In the genomic region with DNA sequence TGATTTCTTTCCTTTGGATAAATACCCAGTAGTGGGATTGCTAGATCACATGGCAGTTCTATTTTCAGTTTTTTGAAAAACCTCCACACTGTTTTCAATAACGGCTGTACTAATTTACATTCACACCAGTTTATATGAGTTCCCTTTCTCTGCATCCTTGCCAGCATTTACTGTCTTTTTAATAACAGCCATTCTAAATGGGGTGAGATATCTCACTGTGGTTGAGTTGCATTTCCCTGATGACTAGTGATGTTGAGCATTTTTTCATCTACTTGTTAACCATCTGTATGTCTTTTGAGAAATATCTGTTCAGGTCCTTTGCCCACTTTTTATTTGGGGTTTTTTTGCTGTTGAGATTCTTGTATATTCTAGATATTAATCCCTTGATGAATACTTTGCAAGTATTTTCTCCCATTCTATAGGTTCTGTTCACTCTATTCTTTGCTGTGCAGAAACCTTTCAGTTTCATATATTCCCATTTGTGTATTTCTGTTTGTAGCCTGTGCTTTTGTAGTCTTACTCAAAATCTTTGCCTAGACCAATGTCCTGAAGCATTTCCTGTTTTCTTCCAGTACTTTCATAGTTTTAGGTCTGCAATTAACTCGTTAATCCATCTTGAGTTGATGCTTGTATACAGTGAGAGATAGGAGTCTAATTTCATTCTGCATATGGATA, we compare ENCODE assay signal across 18 cellular contexts. TPM values are rescaled to one million over a fixed set of nuclear protein-coding genes. Genes with fewer than 3 reads are reported as not detected.
A peak's percentile ranks its signal among the peaks of the same experiment; 100 is the strongest.
DNase-seq lines count a peak whose midpoint lies in the region; ATAC-seq and TF ChIP-seq lines count a peak whose summit lies in the region.
"Had no signal": no experiment of that assay in that cellular context is flagged by ENCODE, and none has a peak within 500 bp of the region (broad histone marks: within the 10 kb centered on the region; RNA-seq: fewer than 3 reads in every experiment).

No MANE protein-coding gene starts in this region.

- no peaks in the 10 kb centered on the region for H3K27me3 Mint-ChIP-seq in activated T-cell treated with anti-CD3 and anti-CD28 coated beads, Interleukin-2, amount 50 U/mL, for 24 hours
- no peaks in the 10 kb centered on the region for H3K27me3 Mint-ChIP-seq in activated T-cell treated with anti-CD3 and anti-CD28 coated beads, Interleukin-2, amount 50 U/mL, for 4 hours (ENCODE audit: low read depth)
- no peaks in the 10 kb centered on the region for H3K27me3 Mint-ChIP-seq in T-cell
- H3K27me3 Mint-ChIP-seq in central memory CD8-positive, alpha-beta T cell, result no peaks in the 10 kb centered on the region

- CTCF ChIA-PET in T-cell (lab: Charles Lee), result no interaction called here
- CTCF ChIA-PET in PC-9 (lab: Charles Lee), result no interaction called here

- no peaks in the 10 kb centered on the region for H3K4me1 ChIP-seq in PC-9 (replicated peaks; ENCODE audit: insufficient read depth)
- H3K4me1 ChIP-seq: Caco-2 had no signal

- ATAC-seq in activated T-cell treated with anti-CD3 and anti-CD28 coated beads, Interleukin-2, amount 50 U/mL, for 4 hours, result no peak
- peak in 1 of 4 experiments; percentile 26 for ATAC-seq in T-cell (replicated peaks in 1 of 4)
- peak; percentile 97 for ATAC-seq in central memory CD8-positive, alpha-beta T cell (replicated peaks; ENCODE audit: extremely low read depth, poor library complexity, severe bottlenecking)
- ATAC-seq: HepG2 had no signal

- H3K27me3 ChIP-seq in PC-9 (ENCODE audit: insufficient read depth, low read depth), result no peaks in the 10 kb centered on the region

- intact Hi-C loops in PC-9 (cut with micrococcal nuclease; ENCODE audit: unreplicated experiment), result no loop called here

- no peak for DNase-seq in activated T-cell treated with anti-CD3 and anti-CD28 coated beads, Interleukin-2, amount 50 U/mL, for 24 hours
- no peak for DNase-seq in activated T-cell treated with anti-CD3 and anti-CD28 coated beads, Interleukin-2, amount 50 U/mL, for 4 hours
- DNase-seq in T-cell (no peak), amniotic stem cell (lab: John Stamatoyannopoulos, UW) (no peak), NCI-H1092 treated with DMSO at 0.1 percent for 48 hours (lab: John Stamatoyannopoulos, UW) (no peak), PC-9 (no peak)
- DNase-seq in central memory CD8-positive, alpha-beta T cell (ENCODE audit: low spot score in 2 of 2), result no peak
- DNase-seq: C1 segment of cervical spinal cord, Caco-2, DMS153, KG1, NCI-H1092, NCI-H2081 treated with DMSO at 0.1 percent for 48 hours, NCI-H510A treated with DMSO at 0.1 percent for 48 hours, NCI-H82 had no signal

- peak overlapping the region; percentile 37 for H3K27ac Mint-ChIP-seq in activated T-cell treated with anti-CD3 and anti-CD28 coated beads, Interleukin-2, amount 50 U/mL, for 24 hours
- peak overlapping the region; percentile 54 to 56 for H3K27ac Mint-ChIP-seq in T-cell
- peak overlapping the region; percentile 86 for H3K27ac Mint-ChIP-seq in central memory CD8-positive, alpha-beta T cell (ENCODE audit: low read depth)

- no peaks in the 10 kb centered on the region for H3K9me3 ChIP-seq in PC-9 (ENCODE audit: insufficient read depth, low read depth)
- H3K9me3 ChIP-seq: Caco-2 had no signal

- no peak overlapping the region for H2AFZ ChIP-seq in PC-9

- peaks cover 26% of the 10 kb centered on the region for H3K4me1 Mint-ChIP-seq in activated T-cell treated with anti-CD3 and anti-CD28 coated beads, Interleukin-2, amount 50 U/mL, for 24 hours (ENCODE audit: low read depth)
- H3K4me1 Mint-ChIP-seq in activated T-cell treated with anti-CD3 and anti-CD28 coated beads, Interleukin-2, amount 50 U/mL, for 4 hours (ENCODE audit: low read depth), result peaks cover 20% of the 10 kb centered on the region
- H3K4me1 Mint-ChIP-seq in T-cell, result peaks cover 10 to 22% (median 12%) of the 10 kb centered on the region in 3 donors
- H3K4me1 Mint-ChIP-seq in central memory CD8-positive, alpha-beta T cell, result peaks cover 49% of the 10 kb centered on the region

- H3K4me3 Mint-ChIP-seq in activated T-cell treated with anti-CD3 and anti-CD28 coated beads, Interleukin-2, amount 50 U/mL, for 24 hours, result no peak overlapping the region
- no peak overlapping the region for H3K4me3 Mint-ChIP-seq in activated T-cell treated with anti-CD3 and anti-CD28 coated beads, Interleukin-2, amount 50 U/mL, for 4 hours
- H3K4me3 Mint-ChIP-seq in T-cell, result no peak overlapping the region
- H3K4me3 Mint-ChIP-seq in central memory CD8-positive, alpha-beta T cell, result peak overlapping the region; percentile 39

- no peak overlapping the region for H3K4me3 ChIP-seq in PC-9

- H3K4me2 ChIP-seq in PC-9, result no peak overlapping the region

- H3F3A ChIP-seq in PC-9 (ENCODE audit: insufficient read depth, low read depth), result peaks cover 3% of the 10 kb centered on the region; the same call in 1 of the 2 replicates

- H3K36me3 ChIP-seq in PC-9 (ENCODE audit: low read depth), result peaks cover 7% of the 10 kb centered on the region; the same call in 1 of the 2 replicates

- no TSS peak for BruUV-seq in PC-9 (replicated peaks; lab: Mats Ljungman, UMichigan)

- TF ChIP-seq CTCF in PC-9 (conservative IDR thresholded peaks at IDR 0.05), result no peak

- peaks cover 3% of the 10 kb centered on the region for H3K9me3 Mint-ChIP-seq in activated T-cell treated with anti-CD3 and anti-CD28 coated beads, Interleukin-2, amount 50 U/mL, for 24 hours
- H3K9me3 Mint-ChIP-seq in activated T-cell treated with anti-CD3 and anti-CD28 coated beads, Interleukin-2, amount 50 U/mL, for 4 hours, result no peaks in the 10 kb centered on the region
- no peaks in the 10 kb centered on the region for H3K9me3 Mint-ChIP-seq in T-cell
- no peaks in the 10 kb centered on the region for H3K9me3 Mint-ChIP-seq in central memory CD8-positive, alpha-beta T cell

- POLR2A ChIA-PET in T-cell (lab: Charles Lee), result no interaction called here
- POLR2A ChIA-PET in PC-9 (lab: Charles Lee; ENCODE audit: unreplicated experiment), result no interaction called here

- H3K79me2 ChIP-seq in PC-9 (ENCODE audit: low read depth), result no peaks in the 10 kb centered on the region

- H3K9me2 ChIP-seq in PC-9 (ENCODE audit: insufficient read depth), result no peaks in the 10 kb centered on the region

- H4K20me1 ChIP-seq in PC-9 (ENCODE audit: insufficient read depth), result no peaks in the 10 kb centered on the region

- no peak overlapping the region for H3K27ac ChIP-seq in PC-9

- peaks cover 74% of the 10 kb centered on the region for H3K36me3 Mint-ChIP-seq in activated T-cell treated with anti-CD3 and anti-CD28 coated beads, Interleukin-2, amount 50 U/mL, for 24 hours (ENCODE audit: low read depth)
- peaks cover 39% of the 10 kb centered on the region for H3K36me3 Mint-ChIP-seq in activated T-cell treated with anti-CD3 and anti-CD28 coated beads, Interleukin-2, amount 50 U/mL, for 4 hours (ENCODE audit: insufficient read depth)
- peaks cover 62% of the 10 kb centered on the region for H3K36me3 Mint-ChIP-seq in T-cell
- peaks cover 24% of the 10 kb centered on the region for H3K36me3 Mint-ChIP-seq in central memory CD8-positive, alpha-beta T cell (ENCODE audit: insufficient read depth)

RNA-seq across cellular contexts. Expression of a gene that starts 7.3 kb away (rescaled TPM):
- 10 to 100 TPM; 11.9 to 12.2 (median 12.0) TPM for total RNA-seq in activated T-cell treated with anti-CD3 and anti-CD28 coated beads, Interleukin-2, amount 50 U/mL, for 4 hours
- 10 to 100 TPM; 11.0 to 20.2 (median 16.0) TPM for total RNA-seq in T-cell
- total RNA-seq in PC-9 (2021), result 17.9 and 21.5 TPM in 2 replicates
- total RNA-seq: H4, HepG2, M059J had no signal

RNA-seq across cellular contexts. Expression of a gene that starts 38.5 kb away (rescaled TPM):
- total RNA-seq in activated T-cell treated with anti-CD3 and anti-CD28 coated beads, Interleukin-2, amount 50 U/mL, for 4 hours, result 10 to 100 TPM; 68.9 to 76.7 (median 76.6) TPM
- 100 to 1,000 TPM; 109 to 130 (median 110) TPM for total RNA-seq in T-cell
- 38.0 and 48.9 TPM in 2 replicates for total RNA-seq in PC-9 (2021)

RNA-seq across cellular contexts. Expression of a gene that starts 59.1 kb away (rescaled TPM):
- not detected for total RNA-seq in activated T-cell treated with anti-CD3 and anti-CD28 coated beads, Interleukin-2, amount 50 U/mL, for 4 hours
- total RNA-seq in T-cell (under 1 TPM; 0.13 to 0.29 (median 0.25) TPM), PC-9 (2021) (0.20 TPM in 1 of 2 replicates, not detected in the other)
- total RNA-seq: Caco-2, H4, HepG2, M059J had no signal
